Comparison of ENCODE assay signal across 26 cellular contexts in genomic region chr18:7132356-7133115, GRCh38. TPM values are rescaled to one million over a fixed set of nuclear protein-coding genes. Genes with fewer than 3 reads are reported as not detected.
"Had no signal": no experiment of that assay in that cellular context is flagged by ENCODE, and none has a peak within 500 bp of the region (broad histone marks: within the 10 kb centered on the region; RNA-seq: fewer than 3 reads in every experiment).

No MANE protein-coding gene starts in this region.

- H3K4me1 Mint-ChIP-seq: activated CD4-positive, alpha-beta T cell treated with anti-CD3 and anti-CD28 coated beads, Interleukin-2, amount 10 ng/mL, durations not matched to agents 24 days and 14 days; nephron; stimulated activated memory B cell treated with anti-CD40 and anti-IgM and Interleukin-4, amounts not matched to agents 10 μg/mL and 1 μg/mL and 100 μg/mL, for 72 hours; stimulated activated naive CD8-positive, alpha-beta T cell treated with anti-CD3 and anti-CD28 coated beads, Interleukin-15, amount 100 ng/mL, for 72 hours had no signal

- H3K36me3 ChIP-seq: colonic mucosa, left lung, lower lobe of right lung, neutrophil, right lobe of liver, upper lobe of right lung, WERI-Rb-1 had no signal

- DNase-seq: activated CD4-positive, alpha-beta memory T cell treated with anti-CD3 and anti-CD28 coated beads for 36 hours; activated CD4-positive, alpha-beta T cell treated with anti-CD3 and anti-CD28 coated beads, Interleukin-2, amount 10 ng/mL, durations not matched to agents 24 days and 14 days; activated CD8-positive, alpha-beta memory T cell treated with anti-CD3 and anti-CD28 coated beads, Interleukin-2, amount 50 U/mL, for 48 hours; activated gamma-delta T cell treated with Interleukin-2 at 50 U/mL for 16 hours; activated naive CD4-positive, alpha-beta T cell treated with anti-CD3 and anti-CD28 coated beads, Interleukin-2, amount 50 U/mL, for 16 hours; activated T-cell treated with anti-CD3 and anti-CD28 coated beads, Interleukin-2, amount 50 U/mL, for 24 hours; amniotic stem cell; colonic mucosa; effector CD8-positive, alpha-beta T cell; left lung; lower lobe of right lung; right lobe of liver; stimulated activated CD4-positive, alpha-beta T cell treated with anti-CD3 and anti-CD28 coated beads, Interleukin-4, amount 100 ng/mL, for 4 hours; stimulated activated CD8-positive, alpha-beta memory T cell treated with anti-CD3 and anti-CD28 coated beads, Interleukin-4, amount 100 ng/mL, for 48 hours; stimulated activated naive CD8-positive, alpha-beta T cell treated with anti-CD3 and anti-CD28 coated beads, Interleukin-15, amount 100 ng/mL, for 72 hours; substantia nigra; SW 1271; T1000; upper lobe of right lung; WERI-Rb-1 had no signal

- H3K27me3 Mint-ChIP-seq: activated CD4-positive, alpha-beta memory T cell treated with anti-CD3 and anti-CD28 coated beads for 36 hours; activated CD4-positive, alpha-beta T cell treated with anti-CD3 and anti-CD28 coated beads, Interleukin-2, amount 10 ng/mL, durations not matched to agents 24 days and 14 days; activated T-cell treated with anti-CD3 and anti-CD28 coated beads, Interleukin-2, amount 50 U/mL, for 24 hours; stimulated activated memory B cell treated with anti-CD40 and anti-IgM and Interleukin-4, amounts not matched to agents 10 μg/mL and 1 μg/mL and 100 μg/mL, for 72 hours; stimulated activated naive CD8-positive, alpha-beta T cell treated with anti-CD3 and anti-CD28 coated beads, Interleukin-15, amount 100 ng/mL, for 72 hours had no signal

- H3K27ac Mint-ChIP-seq: activated CD4-positive, alpha-beta memory T cell treated with anti-CD3 and anti-CD28 coated beads for 36 hours; activated CD4-positive, alpha-beta T cell treated with anti-CD3 and anti-CD28 coated beads, Interleukin-2, amount 10 ng/mL, durations not matched to agents 24 days and 14 days; activated T-cell treated with anti-CD3 and anti-CD28 coated beads, Interleukin-2, amount 50 U/mL, for 24 hours; nephron; stimulated activated memory B cell treated with anti-CD40 and anti-IgM and Interleukin-4, amounts not matched to agents 10 μg/mL and 1 μg/mL and 100 μg/mL, for 72 hours; T-helper 1 cell treated with Interleukin-12 subunit alpha and Interleukin-12 subunit beta and Interleukin-4 antibody, amounts not matched to agents 30 μg/mL and 1 μg/mL, for 36 hours had no signal

- H3K9me3 ChIP-seq: colonic mucosa, left lung, lower lobe of right lung, neutrophil, right lobe of liver, upper lobe of right lung had no signal

- H3K4me3 ChIP-seq: colonic mucosa, left lung, lower lobe of right lung, right lobe of liver, skin epidermis, upper lobe of right lung had no signal

- H3K4me1 ChIP-seq: colonic mucosa, left lung, lower lobe of right lung, right lobe of liver, upper lobe of right lung had no signal

- H3K36me3 Mint-ChIP-seq: activated CD4-positive, alpha-beta memory T cell treated with anti-CD3 and anti-CD28 coated beads for 36 hours; stimulated activated memory B cell treated with anti-CD40 and anti-IgM and Interleukin-4, amounts not matched to agents 10 μg/mL and 1 μg/mL and 100 μg/mL, for 72 hours had no signal

- H3K27me3 ChIP-seq: colonic mucosa, left lung, right lobe of liver, upper lobe of right lung had no signal

- H3K9me3 Mint-ChIP-seq: nephron had no signal

- H3K4me3 Mint-ChIP-seq: activated CD4-positive, alpha-beta memory T cell treated with anti-CD3 and anti-CD28 coated beads for 36 hours; activated CD4-positive, alpha-beta T cell treated with anti-CD3 and anti-CD28 coated beads, Interleukin-2, amount 10 ng/mL, durations not matched to agents 24 days and 14 days; activated T-cell treated with anti-CD3 and anti-CD28 coated beads, Interleukin-2, amount 50 U/mL, for 24 hours; nephron; stimulated activated memory B cell treated with anti-CD40 and anti-IgM and Interleukin-4, amounts not matched to agents 10 μg/mL and 1 μg/mL and 100 μg/mL, for 72 hours; stimulated activated naive CD8-positive, alpha-beta T cell treated with anti-CD3 and anti-CD28 coated beads, Interleukin-15, amount 100 ng/mL, for 72 hours; T-helper 1 cell treated with Interleukin-12 subunit alpha and Interleukin-12 subunit beta and Interleukin-4 antibody, amounts not matched to agents 30 μg/mL and 1 μg/mL, for 36 hours had no signal

- H3K27ac ChIP-seq: colonic mucosa, left lung, lower lobe of right lung, neutrophil, right lobe of liver, skin epidermis, upper lobe of right lung, WERI-Rb-1 had no signal

RNA-seq across cellular contexts. Expression of gene LAMA1, which starts 14.9 kb away (rescaled TPM):
- total RNA-seq: activated CD4-positive, alpha-beta memory T cell treated with anti-CD3 and anti-CD28 coated beads for 36 hours; activated CD4-positive, alpha-beta T cell treated with anti-CD3 and anti-CD28 coated beads, Interleukin-2, amount 10 ng/mL, durations not matched to agents 24 days and 14 days; activated CD8-positive, alpha-beta memory T cell treated with anti-CD3 and anti-CD28 coated beads for 36 hours had no signal
